28 cellular contexts compared by ENCODE assay signal in genomic region chr3:126291537-126291936, GRCh38.
"Had no signal": no experiment of that assay in that cellular context is flagged by ENCODE, and none has a peak within 500 bp of the region (broad histone marks: within the 10 kb centered on the region; RNA-seq: fewer than 3 reads in every experiment).

No MANE protein-coding gene starts in this region.

- ATAC-seq: body of pancreas; heart left ventricle; left colon; naive thymus-derived CD4-positive, alpha-beta T cell; stimulated activated naive CD8-positive, alpha-beta T cell treated with anti-CD3 and anti-CD28 coated beads, Interleukin-15, Interleukin-2, amounts not matched to agents 100 U/mL and 50 U/mL, for 24 hours had no signal

- H3K27me3 ChIP-seq: adrenal gland, body of pancreas, right atrium auricular region, testis had no signal

- DNase-seq: activated CD4-positive, alpha-beta memory T cell treated with anti-CD3 and anti-CD28 coated beads for 36 hours; activated CD4-positive, alpha-beta T cell treated with anti-CD3 and anti-CD28 coated beads, Interleukin-2, amount 10 ng/mL, durations not matched to agents 24 days and 14 days; activated CD4-positive, CD25-positive, alpha-beta regulatory T cell treated with anti-CD3 and anti-CD28 coated beads, Interleukin-2, amount 50 U/mL, for 72 hours; activated CD8-positive, alpha-beta memory T cell treated with anti-CD3 and anti-CD28 coated beads, Interleukin-2, amount 50 U/mL, for 4 hours; activated effector memory CD4-positive, alpha-beta T cell treated with anti-CD3 and anti-CD28 coated beads, Interleukin-2, amount 50 U/mL, for 16 hours; activated naive CD4-positive, alpha-beta T cell treated with anti-CD3 and anti-CD28 coated beads for 36 hours; activated naive CD8-positive, alpha-beta T cell treated with anti-CD3 and anti-CD28 coated beads for 36 hours; activated T-cell treated with anti-CD3 and anti-CD28 coated beads, Interleukin-2, amount 50 U/mL, for 1 hour; aorta; cerebellar nuclear complex; colonic mucosa; effector memory CD4-positive, alpha-beta T cell; erythroblast; left colon; naive thymus-derived CD4-positive, alpha-beta T cell; occipital lobe; stimulated activated CD4-positive, alpha-beta T cell treated with anti-CD3 and anti-CD28 coated beads, Interleukin-2, amount 100 ng/mL, for 48 hours; stimulated activated naive CD8-positive, alpha-beta T cell treated with anti-CD3 and anti-CD28 coated beads, Interleukin-15, Interleukin-2, amounts not matched to agents 100 U/mL and 50 U/mL, for 24 hours; testis; transverse colon; WERI-Rb-1 had no signal

- H3K36me3 ChIP-seq: adrenal gland, colonic mucosa, heart left ventricle, right atrium auricular region, transverse colon, WERI-Rb-1 had no signal

- H3K4me3 ChIP-seq: adrenal gland, body of pancreas, colonic mucosa, heart left ventricle, right atrium auricular region, testis, transverse colon had no signal

- H3K4me1 Mint-ChIP-seq: activated CD4-positive, alpha-beta T cell treated with anti-CD3 and anti-CD28 coated beads, Interleukin-2, amount 10 ng/mL, durations not matched to agents 24 days and 14 days had no signal

- H3K36me3 Mint-ChIP-seq: activated CD4-positive, alpha-beta memory T cell treated with anti-CD3 and anti-CD28 coated beads for 36 hours; activated naive CD8-positive, alpha-beta T cell treated with anti-CD3 and anti-CD28 coated beads for 36 hours; mesothelial cell of epicardium had no signal

- H3K9me3 Mint-ChIP-seq: activated CD4-positive, alpha-beta memory T cell treated with anti-CD3 and anti-CD28 coated beads for 36 hours; activated CD4-positive, alpha-beta T cell treated with anti-CD3 and anti-CD28 coated beads, Interleukin-2, amount 10 ng/mL, durations not matched to agents 24 days and 14 days; activated naive CD4-positive, alpha-beta T cell treated with anti-CD3 and anti-CD28 coated beads for 36 hours; activated naive CD8-positive, alpha-beta T cell treated with anti-CD3 and anti-CD28 coated beads for 36 hours; activated T-helper 1 cell treated with anti-CD3 and anti-CD28 coated beads, Interleukin-12 subunit alpha, Interleukin-12 subunit beta, Interleukin-2, Interleukin-4 antibody, amounts not matched to agents 30 ng/mL and 10 ng/mL and 1 ng/mL, durations not matched to agents 14 hours and 24 hours and 36 hours; mesothelial cell of epicardium; neural crest cell had no signal

- H3K27ac Mint-ChIP-seq: activated CD4-positive, alpha-beta memory T cell treated with anti-CD3 and anti-CD28 coated beads for 36 hours; activated CD4-positive, alpha-beta T cell treated with anti-CD3 and anti-CD28 coated beads, Interleukin-2, amount 10 ng/mL, durations not matched to agents 24 days and 14 days; activated naive CD4-positive, alpha-beta T cell treated with anti-CD3 and anti-CD28 coated beads for 36 hours; activated naive CD8-positive, alpha-beta T cell treated with anti-CD3 and anti-CD28 coated beads for 36 hours; activated T-helper 1 cell treated with anti-CD3 and anti-CD28 coated beads, Interleukin-12 subunit alpha, Interleukin-12 subunit beta, Interleukin-2, Interleukin-4 antibody, amounts not matched to agents 30 ng/mL and 10 ng/mL and 1 ng/mL, durations not matched to agents 14 hours and 24 hours and 36 hours; mesothelial cell of epicardium; naive thymus-derived CD4-positive, alpha-beta T cell had no signal

- H3K27ac ChIP-seq: adrenal gland, body of pancreas, colonic mucosa, heart left ventricle, testis, transverse colon, WERI-Rb-1 had no signal

- H3K9me3 ChIP-seq: adrenal gland, body of pancreas, colonic mucosa, heart left ventricle, right atrium auricular region, testis, transverse colon had no signal

- H3K4me3 Mint-ChIP-seq: activated CD4-positive, alpha-beta memory T cell treated with anti-CD3 and anti-CD28 coated beads for 36 hours; activated CD4-positive, alpha-beta T cell treated with anti-CD3 and anti-CD28 coated beads, Interleukin-2, amount 10 ng/mL, durations not matched to agents 24 days and 14 days; activated naive CD4-positive, alpha-beta T cell treated with anti-CD3 and anti-CD28 coated beads for 36 hours; activated naive CD8-positive, alpha-beta T cell treated with anti-CD3 and anti-CD28 coated beads for 36 hours; activated T-helper 1 cell treated with anti-CD3 and anti-CD28 coated beads, Interleukin-12 subunit alpha, Interleukin-12 subunit beta, Interleukin-2, Interleukin-4 antibody, amounts not matched to agents 30 ng/mL and 10 ng/mL and 1 ng/mL, durations not matched to agents 14 hours and 24 hours and 36 hours; mesothelial cell of epicardium; naive thymus-derived CD4-positive, alpha-beta T cell; neural crest cell had no signal
